ENCODE assay signal across 12 cellular contexts in genomic region chr9:93112116-93112863, GRCh38. TPM values are rescaled to one million over a fixed set of nuclear protein-coding genes. Genes with fewer than 3 reads are reported as not detected.
A peak's percentile ranks its signal among the peaks of the same experiment; 100 is the strongest.
DNase-seq lines count a peak whose midpoint lies in the region; ATAC-seq and TF ChIP-seq lines count a peak whose summit lies in the region.
"Had no signal": no experiment of that assay in that cellular context is flagged by ENCODE, and none has a peak within 500 bp of the region (broad histone marks: within the 10 kb centered on the region; RNA-seq: fewer than 3 reads in every experiment).

No MANE protein-coding gene starts in this region.

- H3K27me3 ChIP-seq in right atrium auricular region, result no peaks in the 10 kb centered on the region
- H3K27me3 ChIP-seq: foreskin keratinocyte had no signal

- intact Hi-C loops in Right ventricle myocardium superior (cut with DNase I), result no loop called here
- intact Hi-C loops in left cardiac atrium (cut with DNase I), result no loop called here

- H3K9me3 Mint-ChIP-seq in activated CD4-positive, alpha-beta T cell treated with anti-CD3 and anti-CD28 coated beads, Interleukin-2, amount 10 ng/mL, durations not matched to agents 7 days and 5 days, result no peaks in the 10 kb centered on the region
- H3K9me3 Mint-ChIP-seq: activated naive CD4-positive, alpha-beta T cell treated with anti-CD3 and anti-CD28 coated beads, Interleukin-2, amount 50 U/mL, for 24 hours had no signal

- H3K36me3 Mint-ChIP-seq in activated CD4-positive, alpha-beta T cell treated with anti-CD3 and anti-CD28 coated beads, Interleukin-2, amount 10 ng/mL, durations not matched to agents 7 days and 5 days (ENCODE audit: low read depth), result peaks cover 17% of the 10 kb centered on the region

- H3K36me3 ChIP-seq in right atrium auricular region, result peaks cover 33% of the 10 kb centered on the region

- H3K27ac ChIP-seq in right atrium auricular region, result no peak overlapping the region
- H3K27ac ChIP-seq: foreskin keratinocyte had no signal

- no peaks in the 10 kb centered on the region for H3K27me3 Mint-ChIP-seq in activated CD4-positive, alpha-beta T cell treated with anti-CD3 and anti-CD28 coated beads, Interleukin-2, amount 10 ng/mL, durations not matched to agents 7 days and 5 days
- H3K27me3 Mint-ChIP-seq: activated naive CD4-positive, alpha-beta T cell treated with anti-CD3 and anti-CD28 coated beads, Interleukin-2, amount 50 U/mL, for 24 hours had no signal

- H3K9me3 ChIP-seq in right atrium auricular region, result no peaks in the 10 kb centered on the region

- H3K4me1 Mint-ChIP-seq in activated CD4-positive, alpha-beta T cell treated with anti-CD3 and anti-CD28 coated beads, Interleukin-2, amount 10 ng/mL, durations not matched to agents 7 days and 5 days, result peaks cover 28% of the 10 kb centered on the region

- no peak for TF ChIP-seq CTCF in right atrium auricular region (IDR thresholded peaks at IDR 0.05)
- no peak for TF ChIP-seq CTCF in omental fat pad (IDR thresholded peaks at IDR 0.05)

- no peak overlapping the region for H3K4me3 Mint-ChIP-seq in activated CD4-positive, alpha-beta T cell treated with anti-CD3 and anti-CD28 coated beads, Interleukin-2, amount 10 ng/mL, durations not matched to agents 7 days and 5 days
- H3K4me3 Mint-ChIP-seq: activated naive CD4-positive, alpha-beta T cell treated with anti-CD3 and anti-CD28 coated beads, Interleukin-2, amount 50 U/mL, for 24 hours had no signal

- H3K4me1 ChIP-seq in right atrium auricular region, result peaks cover 0 to 20% of the 10 kb centered on the region in 2 donors
- H3K4me1 ChIP-seq: foreskin keratinocyte had no signal

- no peak for ATAC-seq in Right ventricle myocardium superior (ENCODE audit: poor library complexity)
- no peak for ATAC-seq in left cardiac atrium
- ATAC-seq in omental fat pad (ENCODE audit: low FRiP score), result no peak

- no peak overlapping the region for H3K4me3 ChIP-seq in right atrium auricular region

- CTCF ChIA-PET in activated CD4-positive, alpha-beta T cell treated with anti-CD3 and anti-CD28 coated beads, Interleukin-2, amount 10 ng/mL, durations not matched to agents 7 days and 5 days (lab: Charles Lee), result interaction anchor here (0.9 to 1.2 kb wide), 4 partner anchors 14 to 22 kb away, joined by 3 to 5 read pairs (median 3); partner anchors contain the start of gene NINJ1

- no peak overlapping the region for H3K27ac Mint-ChIP-seq in activated CD4-positive, alpha-beta T cell treated with anti-CD3 and anti-CD28 coated beads, Interleukin-2, amount 10 ng/mL, durations not matched to agents 7 days and 5 days
- H3K27ac Mint-ChIP-seq: activated naive CD4-positive, alpha-beta T cell treated with anti-CD3 and anti-CD28 coated beads, Interleukin-2, amount 50 U/mL, for 24 hours had no signal

- POLR2A ChIA-PET in activated CD4-positive, alpha-beta T cell treated with anti-CD3 and anti-CD28 coated beads, Interleukin-2, amount 10 ng/mL, durations not matched to agents 7 days and 5 days (lab: Charles Lee), result no interaction called here

- DNase-seq in Right ventricle myocardium superior (peak; percentile 43), right atrium auricular region (ENCODE audit: low spot score) (no peak), left cardiac atrium (peak; percentile 18), omental fat pad (ENCODE audit: low spot score) (peak; percentile 22), NCI-H82 (lab: John Stamatoyannopoulos, UW) (no peak), NCI-H1436 (lab: John Stamatoyannopoulos, UW) (no peak), GM19238 (ENCODE audit: insufficient read length, low spot score) (no peak)
- no peak for DNase-seq in activated CD4-positive, alpha-beta T cell treated with anti-CD3 and anti-CD28 coated beads, Interleukin-2, amount 10 ng/mL, durations not matched to agents 7 days and 5 days
- DNase-seq: caudate nucleus, NCI-H1105 treated with DMSO at 0.1 percent for 48 hours had no signal

RNA-seq across cellular contexts. Expression of gene CARD19, which starts 16.3 kb away (rescaled TPM):
- total RNA-seq in Right ventricle myocardium superior, result 27.5 TPM
- 10 to 100 TPM; 21.2 to 46.8 TPM for total RNA-seq in right atrium auricular region
- total RNA-seq in left cardiac atrium, result 10 to 100 TPM; 20.2 to 26.3 TPM
- 10 to 100 TPM; 45.7 to 76.5 (median 57.9) TPM for total RNA-seq in omental fat pad
- 10 to 100 TPM; 40.3 to 42.6 TPM for total RNA-seq in activated CD4-positive, alpha-beta T cell treated with anti-CD3 and anti-CD28 coated beads, Interleukin-2, amount 10 ng/mL, durations not matched to agents 7 days and 5 days

RNA-seq across cellular contexts. Expression of gene NINJ1, which starts 21.8 kb away (rescaled TPM):
- 49.2 TPM for total RNA-seq in Right ventricle myocardium superior
- total RNA-seq in right atrium auricular region, result 10 to 100 TPM; 65.5 to 89.4 TPM
- total RNA-seq in left cardiac atrium, result 10 to 100 TPM; 38.4 to 45.9 TPM
- total RNA-seq in omental fat pad, result 100 to 1,000 TPM in 2 of 4 donors, 10 to 100 TPM in 2; 63.3 to 137 (median 104) TPM
- total RNA-seq in activated CD4-positive, alpha-beta T cell treated with anti-CD3 and anti-CD28 coated beads, Interleukin-2, amount 10 ng/mL, durations not matched to agents 7 days and 5 days, result 10 to 100 TPM; 29.5 to 29.9 TPM

RNA-seq across cellular contexts. Expression of gene SUSD3, which starts 53.8 kb away (rescaled TPM):
- total RNA-seq in Right ventricle myocardium superior, result 0.56 TPM
- total RNA-seq in right atrium auricular region, result 10 to 100 TPM in 1 of 2 donors, 1 to 10 TPM in 1; 1.6 to 11.8 TPM
- 1 to 10 TPM; 1.6 to 2.4 TPM for total RNA-seq in left cardiac atrium
- 10 to 100 TPM in 2 of 4 donors, 1 to 10 TPM in 2; 6.8 to 24.2 (median 12.8) TPM for total RNA-seq in omental fat pad
- total RNA-seq in activated CD4-positive, alpha-beta T cell treated with anti-CD3 and anti-CD28 coated beads, Interleukin-2, amount 10 ng/mL, durations not matched to agents 7 days and 5 days, result 10 to 100 TPM; 81.1 to 85.8 TPM

Comparison
In these comparisons a context has a peak if more than half of its experiments do, and no peak if none do; other contexts are left out.
1. DNase-seq: peak in Right ventricle myocardium superior (single experiment), left cardiac atrium (single experiment) and omental fat pad (single experiment); none in right atrium auricular region (single experiment), NCI-H82 (single experiment), NCI-H1436 (single experiment), GM19238 (single experiment) and activated CD4-positive, alpha-beta T cell treated with anti-CD3 and anti-CD28 coated beads, Interleukin-2, amount 10 ng/mL, durations not matched to agents 7 days and 5 days (single experiment).